ENCODE assay signal across 17 cellular contexts in the genomic region with DNA sequence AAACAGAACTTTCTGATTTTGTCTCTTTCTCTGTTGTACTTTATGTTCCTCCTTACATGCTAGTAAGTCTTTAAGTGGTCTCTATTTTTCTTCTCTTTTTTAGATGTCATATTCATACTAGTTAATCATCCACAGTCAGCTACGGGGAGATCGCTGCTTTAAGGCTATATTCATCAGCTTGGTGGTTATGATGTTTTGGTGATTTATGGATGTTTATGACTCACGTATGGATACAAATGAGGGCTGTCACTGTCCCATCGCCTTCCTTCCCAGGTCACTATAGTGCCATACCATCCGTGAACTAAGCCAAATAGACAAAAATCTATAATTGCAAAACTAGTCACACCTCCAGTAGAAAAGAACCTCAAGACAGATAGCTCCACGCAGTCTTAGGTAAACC.
"Had no signal": no experiment of that assay in that cellular context is flagged by ENCODE, and none has a peak within 500 bp of the region (broad histone marks: within the 10 kb centered on the region; RNA-seq: fewer than 3 reads in every experiment).

No MANE protein-coding gene starts in this region.

- H3K27ac ChIP-seq: coronary artery, dorsolateral prefrontal cortex, gastrocnemius medialis, left ventricle myocardium inferior, lower lobe of right lung, pancreas had no signal

- H3K4me1 ChIP-seq: gastrocnemius medialis, left ventricle myocardium inferior, lower lobe of right lung, pancreas had no signal

- DNase-seq: dorsolateral prefrontal cortex; effector CD8-positive, alpha-beta T cell; gastrocnemius medialis; glutamatergic neuron; immature natural killer cell; left cardiac atrium; left ventricle myocardium inferior; lower lobe of right lung; mesenchymal stem cell; naive B cell; occipital lobe; pancreas; right cardiac atrium; small intestine; stimulated activated CD4-positive, alpha-beta T cell treated with anti-CD3 and anti-CD28 coated beads, Interleukin-2, amount 100 ng/mL, for 48 hours; stimulated activated naive CD4-positive, alpha-beta T cell treated with Interleukin-2 at 50 U/mL for 16 hours had no signal

- H3K9me3 ChIP-seq: gastrocnemius medialis, pancreas had no signal

- H3K4me3 ChIP-seq: coronary artery, dorsolateral prefrontal cortex, gastrocnemius medialis, left ventricle myocardium inferior, lower lobe of right lung, pancreas had no signal

- ATAC-seq: gastrocnemius medialis, left cardiac atrium, lower lobe of right lung, pancreas, right cardiac atrium had no signal

- H3K27me3 ChIP-seq: gastrocnemius medialis, pancreas had no signal

- H3K36me3 ChIP-seq: gastrocnemius medialis, left ventricle myocardium inferior, lower lobe of right lung, pancreas had no signal
